10 cellular contexts compared by ENCODE assay signal in the genomic region with DNA sequence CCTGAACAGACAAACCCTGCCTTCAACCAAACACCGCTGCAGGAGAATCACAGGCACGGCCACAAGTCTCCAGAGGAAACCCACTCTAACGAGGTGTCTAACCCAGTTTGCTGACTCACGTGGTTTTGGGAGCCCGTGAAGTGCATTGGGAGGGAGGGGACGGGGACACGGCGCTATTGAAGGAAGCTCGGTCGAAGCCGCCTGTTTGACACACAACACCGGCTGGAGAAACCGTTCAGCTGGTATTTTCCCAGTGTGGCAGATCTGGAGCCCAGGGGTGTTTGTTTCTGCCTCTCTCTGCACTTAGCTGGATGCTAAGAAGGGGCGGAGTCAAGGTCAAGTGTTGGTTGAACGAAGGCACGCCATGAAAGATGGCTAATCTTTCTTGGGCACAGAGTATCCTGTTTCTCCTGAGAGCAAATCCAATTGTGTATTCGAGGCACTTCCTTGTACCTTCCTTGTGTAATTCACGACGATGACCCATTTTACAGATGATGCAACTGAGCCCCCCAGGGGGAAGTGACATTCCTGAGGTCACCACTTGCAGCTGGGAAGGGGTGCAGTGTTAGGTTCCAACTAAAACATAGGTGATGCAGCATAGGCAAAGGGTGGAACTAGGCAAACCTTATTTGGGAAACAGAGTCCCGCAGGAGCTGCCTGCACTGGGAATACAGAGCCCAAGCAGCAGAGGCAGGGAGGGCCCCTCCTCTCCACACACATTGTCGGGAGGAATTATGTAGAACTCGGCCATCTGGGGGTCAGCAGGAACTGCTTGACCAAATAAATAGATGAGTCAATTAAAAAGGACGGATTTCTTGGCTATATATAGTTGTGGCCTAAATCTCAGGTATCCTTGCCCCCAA. TPM values are rescaled to one million over a fixed set of nuclear protein-coding genes. Genes with fewer than 3 reads are reported as not detected.
DNase-seq lines count a peak whose midpoint lies in the region; ATAC-seq and FAIRE-seq lines count a peak whose summit lies in the region.
"Had no signal": no experiment of that assay in that cellular context is flagged by ENCODE, and none has a peak within 500 bp of the region (broad histone marks: within the 10 kb centered on the region; RNA-seq: fewer than 3 reads in every experiment).

No MANE protein-coding gene starts in this region.

- H3K27me3 ChIP-seq in CD4-positive, alpha-beta memory T cell (ENCODE audit: insufficient read depth, low read length), result no peaks in the 10 kb centered on the region
- H3K27me3 ChIP-seq: SJCRH30 had no signal

- peaks cover 81% of the 10 kb centered on the region for H3K4me1 ChIP-seq in CD4-positive, alpha-beta memory T cell (ENCODE audit: insufficient read depth, low read length)

- H3K4me3 ChIP-seq in CD4-positive, alpha-beta memory T cell (ENCODE audit: low read length in 2 of 2), result peak overlapping the region in 1 of 2 donors; percentile 9
- H3K4me3 ChIP-seq: SJCRH30 had no signal

- no peak for FAIRE-seq in HTR-8/SVneo (lab: Jason Lieb, UNC)
- FAIRE-seq: colon had no signal

- H3K9me3 Mint-ChIP-seq in CD4-positive, alpha-beta memory T cell, result no peaks in the 10 kb centered on the region
- no peaks in the 10 kb centered on the region for H3K9me3 Mint-ChIP-seq in activated CD8-positive, alpha-beta memory T cell treated with anti-CD3 and anti-CD28 coated beads, Interleukin-2, amount 10 ng/mL, durations not matched to agents 7 days and 5 days (ENCODE audit: low read depth)
- no peaks in the 10 kb centered on the region for H3K9me3 Mint-ChIP-seq in memory B cell

- intact Hi-C loops in CD4-positive, alpha-beta memory T cell (cut with micrococcal nuclease), result loop anchor here (1.0 kb wide), 1 partner anchor 7 kb away; no protein-coding TSS in a partner anchor

- H3K27me3 Mint-ChIP-seq in CD4-positive, alpha-beta memory T cell, result no peaks in the 10 kb centered on the region
- no peaks in the 10 kb centered on the region for H3K27me3 Mint-ChIP-seq in activated CD8-positive, alpha-beta memory T cell treated with anti-CD3 and anti-CD28 coated beads, Interleukin-2, amount 10 ng/mL, durations not matched to agents 7 days and 5 days
- no peaks in the 10 kb centered on the region for H3K27me3 Mint-ChIP-seq in memory B cell

- no peaks in the 10 kb centered on the region for H3K36me3 ChIP-seq in CD4-positive, alpha-beta memory T cell (ENCODE audit: insufficient read depth, low read length)
- H3K36me3 ChIP-seq in KOPT-K1 (ENCODE audit: insufficient read depth, low read length), result peaks cover 13% of the 10 kb centered on the region
- H3K36me3 ChIP-seq: SJCRH30 had no signal

- ATAC-seq in activated CD8-positive, alpha-beta memory T cell treated with anti-CD3 and anti-CD28 coated beads, Interleukin-2, amount 10 ng/mL, durations not matched to agents 7 days and 5 days, result peak; percentile 52
- ATAC-seq in memory B cell (ENCODE audit: low read depth) (no peak), HG03442 (IDR thresholded peaks at IDR 0.05; ENCODE audit: unreplicated experiment) (no peak)

- H3K36me3 Mint-ChIP-seq in CD4-positive, alpha-beta memory T cell, result peaks cover 0 to 9% of the 10 kb centered on the region in 2 donors
- no peaks in the 10 kb centered on the region for H3K36me3 Mint-ChIP-seq in activated CD8-positive, alpha-beta memory T cell treated with anti-CD3 and anti-CD28 coated beads, Interleukin-2, amount 10 ng/mL, durations not matched to agents 7 days and 5 days
- H3K36me3 Mint-ChIP-seq in memory B cell, result peaks cover 3% of the 10 kb centered on the region

- peaks cover 67 to 92% (median 80%) of the 10 kb centered on the region in 4 donors for H3K4me1 Mint-ChIP-seq in CD4-positive, alpha-beta memory T cell
- H3K4me1 Mint-ChIP-seq in activated CD8-positive, alpha-beta memory T cell treated with anti-CD3 and anti-CD28 coated beads, Interleukin-2, amount 10 ng/mL, durations not matched to agents 7 days and 5 days, result peaks cover 82% of the 10 kb centered on the region
- H3K4me1 Mint-ChIP-seq in memory B cell, result peaks cover 59% of the 10 kb centered on the region

- peak overlapping the region; percentile 59 to 91 (median 76) for H3K4me3 Mint-ChIP-seq in CD4-positive, alpha-beta memory T cell
- H3K4me3 Mint-ChIP-seq in activated CD8-positive, alpha-beta memory T cell treated with anti-CD3 and anti-CD28 coated beads, Interleukin-2, amount 10 ng/mL, durations not matched to agents 7 days and 5 days, result peak overlapping the region; percentile 21
- peak overlapping the region; percentile 50 for H3K4me3 Mint-ChIP-seq in memory B cell

- H3K9me3 ChIP-seq in CD4-positive, alpha-beta memory T cell (ENCODE audit: control insufficient read depth in 1 of 2, low read length in 2 of 2), result no peaks in the 10 kb centered on the region
- H3K9me3 ChIP-seq in KOPT-K1 (ENCODE audit: insufficient read depth, low read length, poor library complexity, severe bottlenecking), result no peaks in the 10 kb centered on the region
- H3K9me3 ChIP-seq: SJCRH30 had no signal

- peak overlapping the region; percentile 98 for H3K27ac ChIP-seq in CD4-positive, alpha-beta memory T cell (ENCODE audit: low read depth, low read length)
- H3K27ac ChIP-seq in KOPT-K1 (ENCODE audit: low read depth, low read length, poor library complexity, severe bottlenecking), result peak overlapping the region; percentile 53
- H3K27ac ChIP-seq: SJCRH30 had no signal

- POLR2A ChIA-PET in CD4-positive, alpha-beta memory T cell (lab: Charles Lee; ENCODE audit: partially characterized antibody), result interaction anchor here (1.1 to 18.6 kb wide), 7 partner anchors 9 to 47 kb away, joined by 4 to 394 read pairs (median 5); a partner anchor contains a TSS

- peak overlapping the region; percentile 97 to 100 (median 100) for H3K27ac Mint-ChIP-seq in CD4-positive, alpha-beta memory T cell
- peak overlapping the region; percentile 91 for H3K27ac Mint-ChIP-seq in activated CD8-positive, alpha-beta memory T cell treated with anti-CD3 and anti-CD28 coated beads, Interleukin-2, amount 10 ng/mL, durations not matched to agents 7 days and 5 days
- peak overlapping the region; percentile 94 for H3K27ac Mint-ChIP-seq in memory B cell

- CTCF ChIA-PET in CD4-positive, alpha-beta memory T cell (lab: Charles Lee; ENCODE audit: partially characterized antibody), result interaction anchor here (1.0 to 3.3 kb wide), 11 partner anchors 9 to 43 kb away, joined by 3 to 16 read pairs (median 4); a partner anchor contains a TSS
- CTCF ChIA-PET in activated CD8-positive, alpha-beta memory T cell treated with anti-CD3 and anti-CD28 coated beads, Interleukin-2, amount 10 ng/mL, durations not matched to agents 7 days and 5 days (lab: Charles Lee), result interaction anchor here (0.9 to 3.1 kb wide), 10 partner anchors 9 to 222 kb away, joined by 3 to 15 read pairs (median 4); a partner anchor contains a TSS

- peak; percentile 39 to 78 (median 47) for DNase-seq in CD4-positive, alpha-beta memory T cell
- DNase-seq in activated CD8-positive, alpha-beta memory T cell treated with anti-CD3 and anti-CD28 coated beads, Interleukin-2, amount 10 ng/mL, durations not matched to agents 7 days and 5 days, result peak; percentile 71
- DNase-seq in memory B cell (ENCODE audit: low spot score in 2 of 2) (no peak), SKM-1 treated with dmso at 0.1 percent for 144 hours (lab: John Stamatoyannopoulos, UW; ENCODE audit: unreplicated experiment) (no peak), HTR-8/SVneo (ENCODE audit: insufficient read length, low spot score) (no peak), NCI-H1105 (lab: John Stamatoyannopoulos, UW) (no peak)

RNA-seq across cellular contexts. Expression of a gene that starts 22.5 kb away (rescaled TPM):
- 10 to 100 TPM; 50.6 to 51.8 TPM for total RNA-seq in CD4-positive, alpha-beta memory T cell
- polyA plus RNA-seq in CD4-positive, alpha-beta memory T cell, result 1 to 10 TPM; 3.8 to 8.8 TPM
- 10 to 100 TPM; 55.3 to 64.6 TPM for total RNA-seq in activated CD8-positive, alpha-beta memory T cell treated with anti-CD3 and anti-CD28 coated beads, Interleukin-2, amount 10 ng/mL, durations not matched to agents 7 days and 5 days

Comparison
In these comparisons a context has a peak if more than half of its experiments do, and no peak if none do; other contexts are left out.
1. DNase-seq: peak in CD4-positive, alpha-beta memory T cell (5 of 5) and activated CD8-positive, alpha-beta memory T cell treated with anti-CD3 and anti-CD28 coated beads, Interleukin-2, amount 10 ng/mL, durations not matched to agents 7 days and 5 days (single experiment); none in memory B cell (0 of 2), SKM-1 treated with dmso at 0.1 percent for 144 hours (single experiment), HTR-8/SVneo (single experiment) and NCI-H1105 (single experiment).
2. H3K4me3 Mint-ChIP-seq: peak in every context shown above with its lines; median percentile 76 in CD4-positive, alpha-beta memory T cell; 50 in memory B cell; 21 in activated CD8-positive, alpha-beta memory T cell treated with anti-CD3 and anti-CD28 coated beads, Interleukin-2, amount 10 ng/mL, durations not matched to agents 7 days and 5 days.
3. Peak in every context shown above with its lines, with median percentiles within 50 percentile points of each other: H3K27ac Mint-ChIP-seq.